18 cellular contexts compared by ENCODE assay signal in genomic region chr13:94552095-94552494, GRCh38. TPM values are rescaled to one million over a fixed set of nuclear protein-coding genes. Genes with fewer than 3 reads are reported as not detected.
DNase-seq lines count a peak whose midpoint lies in the region; ATAC-seq and TF ChIP-seq lines count a peak whose summit lies in the region.
"Had no signal": no experiment of that assay in that cellular context is flagged by ENCODE, and none has a peak within 500 bp of the region (broad histone marks: within the 10 kb centered on the region; RNA-seq: fewer than 3 reads in every experiment).

No MANE protein-coding gene starts in this region.

- H3K9ac ChIP-seq in Karpas-422 (ENCODE audit: low read length), result 0 out of 2 replicates have a peak overlapping the region, but pooled peaks have one; percentile 20
- H3K9ac ChIP-seq in OCI-LY3 (ENCODE audit: low read length), result no peak overlapping the region
- H3K9ac ChIP-seq: BLaER1 treated with 17β-estradiol and CSF1 and Interleukin-3, amounts not matched to agents 10 nM and 100 nM; GM23248 had no signal

- peak overlapping the region; percentile 2 for H3K4me3 Mint-ChIP-seq in natural killer cell
- no peak overlapping the region for H3K4me3 Mint-ChIP-seq in natural killer cell treated with Interleukin-12 subunit alpha and Interleukin-12 subunit beta and Interleukin-15 and Interleukin-18, amount 100 ng/mL, for 72 hours
- H3K4me3 Mint-ChIP-seq: B cell, HFFc6 had no signal

- H3K4me1 ChIP-seq in Karpas-422 (ENCODE audit: low read length), result peaks cover 20% of the 10 kb centered on the region
- peaks cover 8% of the 10 kb centered on the region; the same call in 1 of the 2 replicates for H3K4me1 ChIP-seq in OCI-LY3 (ENCODE audit: low read length)

- H3K27me3 Mint-ChIP-seq in natural killer cell (ENCODE audit: low read depth in 2 of 2), result peaks cover 0 to 6% of the 10 kb centered on the region in 2 donors
- no peaks in the 10 kb centered on the region for H3K27me3 Mint-ChIP-seq in natural killer cell treated with Interleukin-12 subunit alpha and Interleukin-12 subunit beta and Interleukin-15 and Interleukin-18, amount 100 ng/mL, for 72 hours

- H3K36me3 ChIP-seq in Karpas-422 (ENCODE audit: insufficient read depth, low read length) (no peaks in the 10 kb centered on the region), OCI-LY3 (replicated peaks; ENCODE audit: low read depth, low read length) (no peaks in the 10 kb centered on the region), WERI-Rb-1 (no peaks in the 10 kb centered on the region)
- H3K36me3 ChIP-seq: BLaER1 treated with 17β-estradiol and CSF1 and Interleukin-3, amounts not matched to agents 10 nM and 100 nM had no signal

- H3K27me3 ChIP-seq in Karpas-422 (ENCODE audit: low read length), result no peaks in the 10 kb centered on the region
- no peaks in the 10 kb centered on the region for H3K27me3 ChIP-seq in OCI-LY3 (ENCODE audit: low read depth, low read length)
- H3K27me3 ChIP-seq in WERI-Rb-1 (ENCODE audit: insufficient read depth, low read depth, severe bottlenecking), result no peaks in the 10 kb centered on the region
- H3K27me3 ChIP-seq: BLaER1 treated with 17β-estradiol and CSF1 and Interleukin-3, amounts not matched to agents 10 nM and 100 nM had no signal

- no peak for TF ChIP-seq CTCF in natural killer cell (IDR thresholded peaks at IDR 0.05)
- TF ChIP-seq CTCF in OCI-LY3 (IDR thresholded peaks at IDR 0.05; ENCODE audit: low read depth, low read length), result no peak
- no peak for TF ChIP-seq CTCF in WERI-Rb-1 (IDR thresholded peaks at IDR 0.05; ENCODE audit: low read depth, low read length)

- ATAC-seq in natural killer cell, result no peak
- ATAC-seq in natural killer cell treated with Interleukin-12 subunit alpha and Interleukin-12 subunit beta and Interleukin-15 and Interleukin-18, amount 100 ng/mL, for 72 hours, result no peak

- no peaks in the 10 kb centered on the region for H3K9me2 ChIP-seq in Karpas-422 (replicated peaks; ENCODE audit: insufficient read depth, low read length)

- peaks cover 21 to 26% of the 10 kb centered on the region in 2 donors for H3K4me1 Mint-ChIP-seq in natural killer cell
- peaks cover 25 to 27% of the 10 kb centered on the region in 2 donors for H3K4me1 Mint-ChIP-seq in natural killer cell treated with Interleukin-12 subunit alpha and Interleukin-12 subunit beta and Interleukin-15 and Interleukin-18, amount 100 ng/mL, for 72 hours (ENCODE audit: low read depth in 2 of 2)

- peaks cover 0 to 2% of the 10 kb centered on the region in 2 donors for H3K9me3 Mint-ChIP-seq in natural killer cell
- no peaks in the 10 kb centered on the region for H3K9me3 Mint-ChIP-seq in natural killer cell treated with Interleukin-12 subunit alpha and Interleukin-12 subunit beta and Interleukin-15 and Interleukin-18, amount 100 ng/mL, for 72 hours

- intact Hi-C loops in natural killer cell (cut with micrococcal nuclease), result no loop called here

- H3K27ac Mint-ChIP-seq in natural killer cell, result no peak overlapping the region
- no peak overlapping the region for H3K27ac Mint-ChIP-seq in natural killer cell treated with Interleukin-12 subunit alpha and Interleukin-12 subunit beta and Interleukin-15 and Interleukin-18, amount 100 ng/mL, for 72 hours
- H3K27ac Mint-ChIP-seq: HFFc6 had no signal

- H3K36me3 Mint-ChIP-seq in natural killer cell, result peaks cover 8% of the 10 kb centered on the region
- H3K36me3 Mint-ChIP-seq in natural killer cell treated with Interleukin-12 subunit alpha and Interleukin-12 subunit beta and Interleukin-15 and Interleukin-18, amount 100 ng/mL, for 72 hours, result peaks cover 6% of the 10 kb centered on the region
- H3K36me3 Mint-ChIP-seq: IgD-negative memory B cell had no signal

- H3K4me3 ChIP-seq in Karpas-422 (ENCODE audit: low read length) (no peak overlapping the region), OCI-LY3 (ENCODE audit: low read length) (no peak overlapping the region), WERI-Rb-1 (ENCODE audit: low read depth, low read length) (no peak overlapping the region)
- H3K4me3 ChIP-seq: BLaER1 treated with 17β-estradiol and CSF1 and Interleukin-3, amounts not matched to agents 10 nM and 100 nM; GM23248 had no signal

- H3K27ac ChIP-seq in Karpas-422 (ENCODE audit: low read length), result no peak overlapping the region
- no peak overlapping the region for H3K27ac ChIP-seq in OCI-LY3 (ENCODE audit: low read length)
- H3K27ac ChIP-seq in WERI-Rb-1, result no peak overlapping the region
- H3K27ac ChIP-seq: BLaER1 treated with 17β-estradiol and CSF1 and Interleukin-3, amounts not matched to agents 10 nM and 100 nM; GM23248 had no signal

- no peak for DNase-seq in natural killer cell
- DNase-seq in natural killer cell treated with Interleukin-12 subunit alpha and Interleukin-12 subunit beta and Interleukin-15 and Interleukin-18, amount 100 ng/mL, for 72 hours (ENCODE audit: low spot score), result no peak
- no peak for DNase-seq in Karpas-422
- DNase-seq in NK-92 (lab: John Stamatoyannopoulos, UW; ENCODE audit: unreplicated experiment), result no peak
- DNase-seq in WERI-Rb-1, result no peak
- DNase-seq in activated gamma-delta T cell treated with Interleukin-2 at 50 U/mL for 16 hours, result no peak
- DNase-seq: CD8-positive, alpha-beta memory T cell; COR-L47; DMS 273 treated with DMSO at 0.1 percent for 48 hours; DMS53; DND-41; HCEC 1CT; HFFc6 had no signal

- H3K4me2 ChIP-seq in Karpas-422 (ENCODE audit: low read depth, low read length, poor library complexity, severe bottlenecking), result no peak overlapping the region
- H3K4me2 ChIP-seq in OCI-LY3 (ENCODE audit: low read length), result peak overlapping the region; percentile 4; the same call in 1 of the 2 replicates
- H3K4me2 ChIP-seq: BLaER1 treated with 17β-estradiol and CSF1 and Interleukin-3, amounts not matched to agents 10 nM and 100 nM had no signal

- H2AFZ ChIP-seq in Karpas-422 (ENCODE audit: low read length), result no peak overlapping the region
- H2AFZ ChIP-seq in OCI-LY3 (ENCODE audit: low read depth, low read length), result no peak overlapping the region
- H2AFZ ChIP-seq: GM23248 had no signal

- no peaks in the 10 kb centered on the region for H3K9me3 ChIP-seq in Karpas-422 (ENCODE audit: low read length)
- H3K9me3 ChIP-seq in OCI-LY3 (ENCODE audit: insufficient read depth, low read length), result no peaks in the 10 kb centered on the region
- no peaks in the 10 kb centered on the region for H3K9me3 ChIP-seq in WERI-Rb-1 (ENCODE audit: severe bottlenecking)
- H3K9me3 ChIP-seq: BLaER1 treated with 17β-estradiol and CSF1 and Interleukin-3, amounts not matched to agents 10 nM and 100 nM had no signal

- H3K79me2 ChIP-seq in Karpas-422 (ENCODE audit: low read length), result no peaks in the 10 kb centered on the region
- H3K79me2 ChIP-seq in OCI-LY3 (ENCODE audit: low read length), result no peaks in the 10 kb centered on the region

- no peaks in the 10 kb centered on the region for H4K20me1 ChIP-seq in Karpas-422 (ENCODE audit: insufficient read depth, low read depth, low read length)
- H4K20me1 ChIP-seq in OCI-LY3 (ENCODE audit: insufficient read depth, low read length), result no peaks in the 10 kb centered on the region
- H4K20me1 ChIP-seq: BLaER1 treated with 17β-estradiol and CSF1 and Interleukin-3, amounts not matched to agents 10 nM and 100 nM had no signal

RNA-seq across cellular contexts. Expression of gene TGDS, which starts 43.9 kb away (rescaled TPM):
- 1 to 10 TPM; 6.9 to 9.0 (median 7.7) TPM for total RNA-seq in natural killer cell
- total RNA-seq in natural killer cell treated with Interleukin-12 subunit alpha and Interleukin-12 subunit beta and Interleukin-15 and Interleukin-18, amount 100 ng/mL, for 72 hours, result 10 to 100 TPM; 18.7 to 20.5 TPM
- 15.5 and 26.2 TPM in 2 replicates for total RNA-seq in Karpas-422 (2014; rRNA removed; shearing (Covaris generic); ENCODE audit: low replicate concordance)

RNA-seq across cellular contexts. Expression of gene GPR180, which starts 49.6 kb away (rescaled TPM):
- total RNA-seq in natural killer cell, result 1 to 10 TPM; 2.0 to 2.9 (median 2.7) TPM
- 1 to 10 TPM; 7.1 to 7.8 TPM for total RNA-seq in natural killer cell treated with Interleukin-12 subunit alpha and Interleukin-12 subunit beta and Interleukin-15 and Interleukin-18, amount 100 ng/mL, for 72 hours
- 6.2 and 11.5 TPM in 2 replicates for total RNA-seq in Karpas-422 (2014; rRNA removed; shearing (Covaris generic); ENCODE audit: low replicate concordance)
